Comparison of ENCODE assay signal across 19 cellular contexts in the genomic region with DNA sequence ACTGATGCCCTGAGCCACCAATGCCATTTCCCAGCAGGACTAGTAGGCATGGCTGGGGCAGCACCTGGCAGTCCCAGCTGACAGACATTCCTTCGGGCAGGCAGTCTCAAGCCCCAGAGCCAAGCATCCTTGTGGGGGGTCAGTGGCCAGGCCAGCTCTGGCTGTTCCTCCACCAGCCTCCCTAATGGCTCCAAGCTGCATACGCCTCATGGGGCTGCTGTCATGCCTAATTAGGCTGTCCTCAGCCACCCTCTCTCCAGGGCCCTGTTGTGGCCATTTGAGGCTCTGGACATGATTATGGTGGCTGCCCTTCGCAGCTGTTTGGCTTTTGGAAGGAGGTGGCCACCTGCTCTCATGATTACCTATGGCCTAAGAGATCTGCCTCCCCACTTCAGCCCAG.
"Had no signal": no experiment of that assay in that cellular context is flagged by ENCODE, and none has a peak within 500 bp of the region (broad histone marks: within the 10 kb centered on the region; RNA-seq: fewer than 3 reads in every experiment).

No MANE protein-coding gene starts in this region.

- H3K4me1 ChIP-seq: adrenal gland had no signal

- H3K4me2 ChIP-seq: PC-9 had no signal

- H3K27ac ChIP-seq: adrenal gland, PC-9, RWPE1 had no signal

- DNase-seq: activated CD4-positive, alpha-beta T cell treated with anti-CD3 and anti-CD28 coated beads, Interleukin-2, amount 10 ng/mL, durations not matched to agents 7 days and 5 days; activated CD4-positive, alpha-beta T cell treated with anti-CD3 and anti-CD28 coated beads, Interleukin-2, amount 50 U/mL, for 48 hours; activated CD8-positive, alpha-beta T cell treated with anti-CD3 and anti-CD28 coated beads, Interleukin-2, amount 10 ng/mL, durations not matched to agents 7 days and 5 days; activated gamma-delta T cell; activated naive CD4-positive, alpha-beta T cell treated with Interleukin-2 at 50 U/mL for 16 hours; activated T-cell treated with anti-CD3 and anti-CD28 coated beads, Interleukin-2, amount 50 U/mL, for 24 hours; adrenal gland; Karpas-422; NCI-H1105; NCI-H1417 treated with DMSO at 0.1 percent for 48 hours; NCI-H1694 treated with DMSO at 0.1 percent for 48 hours; NCI-H2029; NCI-H345; NCI-H524 treated with DMSO at 0.1 percent for 48 hours; PC-9; Right ventricle myocardium superior; T1000 had no signal

- H3K4me3 ChIP-seq: adrenal gland, PC-9 had no signal

- H3K36me3 ChIP-seq: adrenal gland had no signal

- H3K9me3 ChIP-seq: adrenal gland had no signal

- H3K27me3 ChIP-seq: adrenal gland had no signal

- H2AFZ ChIP-seq: PC-9 had no signal

- ATAC-seq: activated CD8-positive, alpha-beta T cell treated with anti-CD3 and anti-CD28 coated beads, Interleukin-2, amount 10 ng/mL, durations not matched to agents 7 days and 5 days; activated naive CD4-positive, alpha-beta T cell treated with anti-CD3 and anti-CD28 coated beads, Interleukin-2, amount 50 U/mL, for 72 hours had no signal
